19 cellular contexts compared by ENCODE assay signal in the genomic region with DNA sequence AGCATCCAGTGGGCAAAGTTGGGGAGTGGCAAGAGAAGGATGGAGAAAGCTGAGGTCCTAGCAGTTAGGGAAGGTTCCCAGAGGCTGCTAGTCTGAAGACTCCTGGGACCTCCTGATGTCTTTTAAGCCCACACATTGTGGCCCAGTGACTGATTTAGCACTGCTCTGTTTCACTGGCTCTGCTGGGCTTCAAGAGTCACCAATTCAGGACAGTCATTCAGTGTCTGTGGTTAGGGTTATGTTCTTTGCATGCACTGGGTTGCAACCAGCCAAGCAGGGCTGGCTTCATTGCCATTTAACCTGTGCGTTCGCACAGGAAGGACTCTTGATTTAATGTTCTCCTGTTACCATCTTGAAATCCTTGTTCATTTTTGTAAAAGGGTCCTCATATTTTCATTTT.
"Had no signal": no experiment of that assay in that cellular context is flagged by ENCODE, and none has a peak within 500 bp of the region (broad histone marks: within the 10 kb centered on the region; RNA-seq: fewer than 3 reads in every experiment).

No MANE protein-coding gene starts in this region.

- H3K4me1 Mint-ChIP-seq: natural killer cell had no signal

- H3K36me3 Mint-ChIP-seq: natural killer cell, WTC11 had no signal

- H3K27ac ChIP-seq: coronary artery, epithelial cell of prostate, gastroesophageal sphincter, heart left ventricle, ovary, prostate gland, transverse colon, uterus had no signal

- H3K4me3 Mint-ChIP-seq: endodermal cell, natural killer cell, WTC11 had no signal

- H3K4me1 ChIP-seq: prostate gland, transverse colon, uterus had no signal

- DNase-seq: activated CD4-positive, alpha-beta T cell treated with anti-CD3 and anti-CD28 coated beads, Interleukin-2, amount 50 U/mL, for 1 hour; activated naive CD4-positive, alpha-beta T cell; cerebellar nuclear complex; endodermal cell; heart left ventricle; islet precursor cell; left cardiac atrium; midbrain; natural killer cell; ovary; stimulated activated CD4-positive, alpha-beta T cell treated with anti-CD3 and anti-CD28 coated beads, Interleukin-4, amount 100 ng/mL, for 1 hour; T-helper 9 cell; transverse colon; uterus had no signal

- H3K27ac Mint-ChIP-seq: endodermal cell, natural killer cell, WTC11 had no signal

- ATAC-seq: gastroesophageal sphincter, heart left ventricle, left cardiac atrium, natural killer cell, WTC11 had no signal

- H3K9me3 Mint-ChIP-seq: endodermal cell, natural killer cell had no signal

- H3K9me3 ChIP-seq: gastroesophageal sphincter, heart left ventricle, ovary, prostate gland, transverse colon, uterus had no signal

- H3K27me3 ChIP-seq: gastroesophageal sphincter, heart left ventricle, ovary, transverse colon, uterus had no signal

- H3K4me3 ChIP-seq: coronary artery, gastroesophageal sphincter, heart left ventricle, ovary, prostate gland, transverse colon, uterus had no signal

- H3K36me3 ChIP-seq: gastroesophageal sphincter, heart left ventricle, ovary, prostate gland, transverse colon, uterus had no signal
